Comparison of ENCODE assay signal across 7 cellular contexts in the genomic region with DNA sequence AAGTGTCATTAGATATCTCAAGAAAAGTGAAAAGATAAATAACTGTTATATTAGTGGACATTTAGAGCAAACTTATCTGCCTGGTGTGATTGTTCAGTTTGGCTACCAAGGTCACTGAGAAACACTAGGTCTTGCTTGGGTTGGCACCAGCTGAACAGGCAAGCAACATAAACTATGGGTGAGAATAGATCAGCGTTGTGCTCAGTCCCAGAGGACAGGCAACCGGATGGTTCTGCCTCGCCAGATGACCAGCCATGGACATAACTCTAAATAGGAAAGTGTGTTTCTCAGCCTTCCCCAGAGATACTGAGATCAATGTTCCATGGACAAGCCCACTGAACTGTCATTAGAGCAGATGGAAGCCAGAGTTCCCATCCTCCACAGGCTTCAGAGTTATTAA.
"Had no signal": no experiment of that assay in that cellular context is flagged by ENCODE, and none has a peak within 500 bp of the region (broad histone marks: within the 10 kb centered on the region; RNA-seq: fewer than 3 reads in every experiment).

No MANE protein-coding gene starts in this region.

- H3K4me3 Mint-ChIP-seq: GM23338, H9, IgD-negative memory B cell had no signal

- H3K27me3 Mint-ChIP-seq: IgD-negative memory B cell had no signal

- FAIRE-seq: H1, HepG2 had no signal

- H2AFZ ChIP-seq: GM23338 had no signal

- DNase-seq: H9, KBM-7 had no signal

- H3K9ac ChIP-seq: KMS-11 had no signal

- H3K9me3 Mint-ChIP-seq: GM23338 had no signal

- ATAC-seq: GM23338, HepG2 had no signal

- H3K27ac ChIP-seq: KMS-11 had no signal

- H3K27ac Mint-ChIP-seq: GM23338, H9, IgD-negative memory B cell had no signal

- H3K4me1 Mint-ChIP-seq: GM23338, H9 had no signal

- H3K4me2 ChIP-seq: GM23338, KMS-11 had no signal

- H3K4me3 ChIP-seq: GM23338 had no signal
